Comparison of ENCODE assay signal across 1 cellular context in genomic region chr1:27772071-27772470, GRCh38.
TF ChIP-seq lines count a peak whose summit lies in the region.

No MANE protein-coding gene starts in this region.

TF ChIP-seq in HEK293, 187 proteins besides CTCF, POLR2A, EP300 and RAD21 (continued from another document):
- TF ChIP-seq ZNF362 (tag by site-specific recombination; IDR thresholded peaks at IDR 0.05): no peak
- TF ChIP-seq ZNF175 (tag by site-specific recombination; IDR thresholded peaks at IDR 0.05): no peak
- no peak for TF ChIP-seq ZNF843 (tag by site-specific recombination; IDR thresholded peaks at IDR 0.05)
- TF ChIP-seq TRIM28 (IDR thresholded peaks at IDR 0.05; ENCODE audit: borderline replicate concordance, low read length): no peak
